ENCODE assay signal across 1 cellular context in the genomic region with DNA sequence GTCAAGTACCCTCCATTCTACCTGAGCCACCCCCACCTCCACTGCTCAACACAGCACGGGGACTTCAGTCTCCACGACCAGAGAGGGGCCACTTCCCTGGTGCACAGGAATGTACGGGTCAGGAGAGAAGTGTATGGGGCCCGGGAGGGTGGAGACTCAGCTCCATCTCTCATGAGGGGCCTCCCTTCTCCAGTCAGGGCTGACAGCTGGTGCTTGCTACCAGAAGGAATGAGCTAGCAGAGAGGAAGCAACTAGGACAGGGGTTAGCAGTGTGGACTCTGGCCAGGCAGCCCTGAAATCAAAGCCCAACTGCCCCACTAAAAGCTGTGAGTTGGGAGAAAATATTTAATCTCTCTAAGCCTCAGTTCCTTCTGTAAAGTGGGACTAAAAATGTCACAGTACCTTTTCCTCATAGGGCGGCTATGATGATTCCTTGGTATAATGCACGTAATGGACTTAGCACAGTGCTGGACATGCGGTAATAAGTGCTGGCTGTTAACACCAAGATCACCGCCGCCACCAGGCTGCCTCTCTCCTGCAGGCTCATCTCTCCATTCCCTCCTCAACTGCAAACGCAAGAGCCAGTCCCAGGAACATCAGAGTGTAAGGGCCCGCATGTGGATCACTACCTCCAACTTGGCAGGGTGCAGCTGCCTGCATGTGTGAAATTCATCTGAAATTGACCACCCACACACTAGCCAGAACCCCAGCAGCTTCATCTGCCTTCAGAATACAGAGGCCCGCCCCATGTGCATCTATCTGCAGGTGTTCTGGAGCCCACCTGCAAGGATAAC.
TF ChIP-seq lines count a peak whose summit lies in the region.

No MANE protein-coding gene starts in this region.

TF ChIP-seq in SK-N-SH treated with all-trans-retinoic acid at 6 μM for 48 hours, 23 proteins besides CTCF, POLR2A, EP300 and RAD21 (continued from another document):
- TF ChIP-seq, protein P1, sequence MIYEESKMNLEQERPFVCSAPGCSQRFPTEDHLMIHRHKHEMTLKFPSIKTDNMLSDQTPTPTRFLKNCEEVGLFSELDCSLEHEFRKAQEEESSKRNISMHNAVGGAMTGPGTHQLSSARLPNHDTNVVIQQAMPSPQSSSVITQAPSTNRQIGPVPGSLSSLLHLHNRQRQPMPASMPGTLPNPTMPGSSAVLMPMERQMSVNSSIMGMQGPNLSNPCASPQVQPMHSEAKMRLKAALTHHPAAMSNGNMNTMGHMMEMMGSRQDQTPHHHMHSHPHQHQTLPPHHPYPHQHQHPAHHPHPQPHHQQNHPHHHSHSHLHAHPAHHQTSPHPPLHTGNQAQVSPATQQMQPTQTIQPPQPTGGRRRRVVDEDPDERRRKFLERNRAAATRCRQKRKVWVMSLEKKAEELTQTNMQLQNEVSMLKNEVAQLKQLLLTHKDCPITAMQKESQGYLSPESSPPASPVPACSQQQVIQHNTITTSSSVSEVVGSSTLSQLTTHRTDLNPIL (CRISPR knock-in tag; IDR thresholded peaks at IDR 0.05; ENCODE audit: low read depth): no peak
- no peak for TF ChIP-seq ISL1 (CRISPR knock-in tag; IDR thresholded peaks at IDR 0.05)
- TF ChIP-seq GLIS3 (CRISPR knock-in tag; IDR thresholded peaks at IDR 0.05): no peak
